8 cellular contexts compared by ENCODE assay signal in genomic region chr16:4679854-4680636, GRCh38. TPM values are rescaled to one million over a fixed set of nuclear protein-coding genes. Genes with fewer than 3 reads are reported as not detected.
DNase-seq lines count a peak whose midpoint lies in the region; ATAC-seq and TF ChIP-seq lines count a peak whose summit lies in the region.

No MANE protein-coding gene starts in this region.

- H3K4me3 ChIP-seq in HEK293 (ENCODE audit: low read depth, low read length) (no peak overlapping the region), skeletal muscle satellite cell (ENCODE audit: low read length) (peak overlapping the region; percentile 54)

- POLR2A ChIA-PET in HEK293 (lab: Yijun Ruan, JAX), result no interaction called here

- peak overlapping the region; percentile 72 for H3K4me2 ChIP-seq in skeletal muscle satellite cell (ENCODE audit: low read length)

- H3K9me3 ChIP-seq in HEK293 (ENCODE audit: control insufficient read depth, insufficient read depth, low read depth, low read length) (no peaks in the 10 kb centered on the region), skeletal muscle satellite cell (replicated peaks; ENCODE audit: low read length) (no peaks in the 10 kb centered on the region)

- H3K27me3 ChIP-seq in skeletal muscle satellite cell (ENCODE audit: control insufficient read depth, insufficient read depth, low read length), result no peaks in the 10 kb centered on the region

- H3K27ac ChIP-seq in HEK293 (ENCODE audit: extremely low read depth, low read depth, low read length) (no peak overlapping the region), VCaP (peak overlapping the region; percentile 96)

- CTCF ChIA-PET in HEK293 (lab: Yijun Ruan, JAX), result interaction anchor here (0.7 to 1.1 kb wide), 2 partner anchors 27 to 196 kb away, joined by 3 read pairs; no protein-coding TSS in a partner anchor

- peak; percentile 71 for DNase-seq in left cardiac atrium
- DNase-seq in RKO (ENCODE audit: low spot score), result no peak
- DNase-seq in NCI-H526 (lab: John Stamatoyannopoulos, UW), result no peak

- ATAC-seq in left cardiac atrium (peak; percentile 21 to 32), GM19035 (IDR thresholded peaks at IDR 0.05; ENCODE audit: unreplicated experiment) (no peak), HG03196 (IDR thresholded peaks at IDR 0.05; ENCODE audit: unreplicated experiment) (no peak)

- H3K36me3 ChIP-seq in HEK293 (ENCODE audit: control insufficient read depth in 2 of 2, insufficient read depth in 1 of 2, low read length in 2 of 2) (peaks cover 2 to 82% of the 10 kb centered on the region in 2 experiments; a peak in 2 of 3 replicates), skeletal muscle satellite cell (ENCODE audit: insufficient read depth, low read length) (peaks cover 37% of the 10 kb centered on the region)

- intact Hi-C loops in left cardiac atrium (cut with DNase I), result no loop called here

- no peak for TF ChIP-seq CTCF in HEK293 (tag by site-specific recombination; IDR thresholded peaks at IDR 0.05)
- TF ChIP-seq CTCF in VCaP (conservative IDR thresholded peaks at IDR 0.05), result no peak

- peak overlapping the region; percentile 73 for H3K9ac ChIP-seq in skeletal muscle satellite cell (ENCODE audit: low read depth, low read length)

- no peaks in the 10 kb centered on the region for H3K4me1 ChIP-seq in HEK293 (ENCODE audit: control insufficient read depth, insufficient read depth, low read length)
- H3K4me1 ChIP-seq in skeletal muscle satellite cell (ENCODE audit: control insufficient read depth, insufficient read depth, low read length), result no peaks in the 10 kb centered on the region

TF ChIP-seq in HEK293, 187 proteins besides CTCF, POLR2A, EP300 and RAD21:
- TF ChIP-seq ZBTB20 (tag by site-specific recombination; IDR thresholded peaks at IDR 0.05) (no peak), ZNF677 (tag by site-specific recombination; IDR thresholded peaks at IDR 0.05) (peak; percentile 69)
TF ChIP-seq in HEK293: peak in this region for 1.

RNA-seq across cellular contexts. Expression of gene NUDT16L1, which starts 13.3 kb away (rescaled TPM):
- total RNA-seq in left cardiac atrium, result 10 to 100 TPM; 39.1 to 41.0 TPM
- 24.8 and 33.2 TPM in 2 replicates for total RNA-seq in skeletal muscle satellite cell (2012; rRNA removed)

RNA-seq across cellular contexts. Expression of gene ANKS3, which starts 54.0 kb away (rescaled TPM):
- 10 to 100 TPM; 11.0 to 11.6 TPM for total RNA-seq in left cardiac atrium
- 14.0 and 20.3 TPM in 2 replicates for total RNA-seq in skeletal muscle satellite cell (2012; rRNA removed)

RNA-seq across cellular contexts. Expression of gene DNAAF8, which starts 54.3 kb away (rescaled TPM):
- total RNA-seq in left cardiac atrium, result under 1 TPM; 0.52 to 0.85 TPM
- 0.44 and 0.51 TPM in 2 replicates for total RNA-seq in skeletal muscle satellite cell (2012; rRNA removed)

RNA-seq across cellular contexts. Expression of gene MGRN1, which starts 55.4 kb away (rescaled TPM):
- total RNA-seq in left cardiac atrium, result 10 to 100 TPM; 33.1 to 44.6 TPM
- 29.9 and 32.1 TPM in 2 replicates for total RNA-seq in skeletal muscle satellite cell (2012; rRNA removed)

Comparison
In these comparisons a context has a peak if more than half of its experiments do, and no peak if none do; other contexts are left out.
1. ATAC-seq: peak in left cardiac atrium (2 of 2); none in GM19035 (single experiment) and HG03196 (single experiment).